In genomic region chr15:81858586-81858985, GRCh38 we compare ENCODE assay signal across 27 cellular contexts.
"Had no signal": no experiment of that assay in that cellular context is flagged by ENCODE, and none has a peak within 500 bp of the region (broad histone marks: within the 10 kb centered on the region; RNA-seq: fewer than 3 reads in every experiment).

No MANE protein-coding gene starts in this region.

- ATAC-seq: activated CD8-positive, alpha-beta memory T cell treated with anti-CD3 and anti-CD28 coated beads, Interleukin-2, amount 10 ng/mL, durations not matched to agents 7 days and 5 days; activated naive CD8-positive, alpha-beta T cell treated with anti-CD3 and anti-CD28 coated beads, Interleukin-2, amount 50 U/mL, for 24 hours; body of pancreas; T-helper 17 cell had no signal

- H3K27ac Mint-ChIP-seq: activated B cell treated with CpG ODN at 0.5 μM for 24 hours; activated CD4-positive, alpha-beta T cell treated with anti-CD3 and anti-CD28 coated beads, Interleukin-2, amount 10 ng/mL, durations not matched to agents 24 days and 14 days; activated CD8-positive, alpha-beta memory T cell treated with anti-CD3 and anti-CD28 coated beads, Interleukin-2, amount 10 ng/mL, durations not matched to agents 7 days and 5 days; activated naive CD4-positive, alpha-beta T cell treated with anti-CD3 and anti-CD28 coated beads, Interleukin-2, amount 50 U/mL, for 24 hours; activated naive CD8-positive, alpha-beta T cell treated with anti-CD3 and anti-CD28 coated beads, Interleukin-2, amount 50 U/mL, for 24 hours; activated T-cell treated with anti-CD3 and anti-CD28 coated beads, Interleukin-2, amount 50 U/mL, for 24 hours; activated T-helper 1 cell treated with anti-CD3 and anti-CD28 coated beads, Interleukin-12 subunit alpha, Interleukin-12 subunit beta, Interleukin-2, Interleukin-4 antibody, amounts not matched to agents 30 ng/mL and 10 ng/mL and 1 ng/mL, durations not matched to agents 14 hours and 24 hours and 36 hours; T-helper 17 cell had no signal

- H3K4me3 Mint-ChIP-seq: activated B cell treated with CpG ODN at 0.5 μM for 24 hours; activated CD4-positive, alpha-beta T cell treated with anti-CD3 and anti-CD28 coated beads, Interleukin-2, amount 10 ng/mL, durations not matched to agents 24 days and 14 days; activated CD8-positive, alpha-beta memory T cell treated with anti-CD3 and anti-CD28 coated beads, Interleukin-2, amount 10 ng/mL, durations not matched to agents 7 days and 5 days; activated naive CD4-positive, alpha-beta T cell treated with anti-CD3 and anti-CD28 coated beads, Interleukin-2, amount 50 U/mL, for 24 hours; activated naive CD8-positive, alpha-beta T cell treated with anti-CD3 and anti-CD28 coated beads, Interleukin-2, amount 50 U/mL, for 24 hours; activated T-cell treated with anti-CD3 and anti-CD28 coated beads, Interleukin-2, amount 50 U/mL, for 24 hours; activated T-helper 1 cell treated with anti-CD3 and anti-CD28 coated beads, Interleukin-12 subunit alpha, Interleukin-12 subunit beta, Interleukin-2, Interleukin-4 antibody, amounts not matched to agents 30 ng/mL and 10 ng/mL and 1 ng/mL, durations not matched to agents 14 hours and 24 hours and 36 hours; T-helper 17 cell had no signal

- H3K4me1 Mint-ChIP-seq: activated CD4-positive, alpha-beta T cell treated with anti-CD3 and anti-CD28 coated beads, Interleukin-2, amount 10 ng/mL, durations not matched to agents 24 days and 14 days; activated CD8-positive, alpha-beta memory T cell treated with anti-CD3 and anti-CD28 coated beads, Interleukin-2, amount 10 ng/mL, durations not matched to agents 7 days and 5 days; activated naive CD4-positive, alpha-beta T cell treated with anti-CD3 and anti-CD28 coated beads, Interleukin-2, amount 50 U/mL, for 24 hours; activated naive CD8-positive, alpha-beta T cell treated with anti-CD3 and anti-CD28 coated beads, Interleukin-2, amount 50 U/mL, for 24 hours; T-helper 17 cell had no signal

- H3K9ac ChIP-seq: KMS-11 had no signal

- H3K4me3 ChIP-seq: ascending aorta, body of pancreas, PC-9 had no signal

- DNase-seq: activated B cell treated with CpG ODN at 0.5 μM for 24 hours; activated CD4-positive, alpha-beta T cell treated with anti-CD3 and anti-CD28 coated beads for 1 hour; activated CD4-positive, alpha-beta T cell treated with anti-CD3 and anti-CD28 coated beads, Interleukin-2, amount 10 ng/mL, durations not matched to agents 24 days and 14 days; activated CD4-positive, alpha-beta T cell treated with anti-CD3 and anti-CD28 coated beads, Interleukin-2, amount 50 U/mL, for 48 hours; activated CD8-positive, alpha-beta memory T cell treated with anti-CD3 and anti-CD28 coated beads, Interleukin-2, amount 10 ng/mL, durations not matched to agents 7 days and 5 days; activated effector memory CD4-positive, alpha-beta T cell treated with Interleukin-2 at 50 U/mL for 16 hours; activated naive CD4-positive, alpha-beta T cell; activated naive CD8-positive, alpha-beta T cell treated with anti-CD3 and anti-CD28 coated beads, Interleukin-2, amount 50 U/mL, for 24 hours; activated T-cell treated with anti-CD3 and anti-CD28 coated beads, Interleukin-2, amount 50 U/mL, for 24 hours; amniotic stem cell; body of pancreas; central memory CD4-positive, alpha-beta T cell; NCI-H1105; NCI-H1436; NCI-H187 treated with DMSO at 0.1 percent for 48 hours; NCI-H2081 treated with DMSO at 0.1 percent for 48 hours; NCI-H226; NCI-H510A treated with DMSO at 0.1 percent for 48 hours; NCI-H69; PC-9; SHP77 treated with DMSO at 0.1 percent for 48 hours; T-helper 17 cell; T-helper 9 cell had no signal

- H3K4me2 ChIP-seq: KMS-11, PC-9 had no signal

- H3K36me3 ChIP-seq: ascending aorta had no signal

- H3K36me3 Mint-ChIP-seq: activated CD8-positive, alpha-beta memory T cell treated with anti-CD3 and anti-CD28 coated beads, Interleukin-2, amount 10 ng/mL, durations not matched to agents 7 days and 5 days; activated naive CD4-positive, alpha-beta T cell treated with anti-CD3 and anti-CD28 coated beads, Interleukin-2, amount 50 U/mL, for 24 hours had no signal

- H3K9me3 Mint-ChIP-seq: activated B cell treated with CpG ODN at 0.5 μM for 24 hours; activated CD4-positive, alpha-beta T cell treated with anti-CD3 and anti-CD28 coated beads, Interleukin-2, amount 10 ng/mL, durations not matched to agents 24 days and 14 days; activated naive CD4-positive, alpha-beta T cell treated with anti-CD3 and anti-CD28 coated beads, Interleukin-2, amount 50 U/mL, for 24 hours; activated naive CD8-positive, alpha-beta T cell treated with anti-CD3 and anti-CD28 coated beads, Interleukin-2, amount 50 U/mL, for 24 hours; activated T-cell treated with anti-CD3 and anti-CD28 coated beads, Interleukin-2, amount 50 U/mL, for 24 hours; activated T-helper 1 cell treated with anti-CD3 and anti-CD28 coated beads, Interleukin-12 subunit alpha, Interleukin-12 subunit beta, Interleukin-2, Interleukin-4 antibody, amounts not matched to agents 30 ng/mL and 10 ng/mL and 1 ng/mL, durations not matched to agents 14 hours and 24 hours and 36 hours had no signal

- H3K27me3 Mint-ChIP-seq: activated CD4-positive, alpha-beta T cell treated with anti-CD3 and anti-CD28 coated beads, Interleukin-2, amount 10 ng/mL, durations not matched to agents 24 days and 14 days; activated CD8-positive, alpha-beta memory T cell treated with anti-CD3 and anti-CD28 coated beads, Interleukin-2, amount 10 ng/mL, durations not matched to agents 7 days and 5 days; activated naive CD8-positive, alpha-beta T cell treated with anti-CD3 and anti-CD28 coated beads, Interleukin-2, amount 50 U/mL, for 24 hours had no signal

- H3K9me3 ChIP-seq: ascending aorta, body of pancreas had no signal

- H3K27me3 ChIP-seq: ascending aorta, body of pancreas had no signal

- H2AFZ ChIP-seq: PC-9 had no signal

- H3K27ac ChIP-seq: ascending aorta, body of pancreas, KMS-11, PC-9 had no signal

- H3K4me1 ChIP-seq: ascending aorta, body of pancreas had no signal
